1 cellular context compared by ENCODE assay signal in genomic region chr19:11142528-11143171, GRCh38.
TF ChIP-seq lines count a peak whose summit lies in the region.

No MANE protein-coding gene starts in this region.

TF ChIP-seq in HepG2, 621 proteins besides CTCF, POLR2A, EP300 and RAD21 (continued from another document):
- TF ChIP-seq ARID4A (CRISPR knock-in tag; IDR thresholded peaks at IDR 0.05; ENCODE audit: borderline replicate concordance): peak; percentile 39; the same call in 1 of the 2 replicates
- TF ChIP-seq HES4 (CRISPR knock-in tag; IDR thresholded peaks at IDR 0.05; ENCODE audit: borderline replicate concordance): peak; percentile 84; the same call in 1 of the 2 replicates
- no peak for TF ChIP-seq PCBP2 (optimal IDR thresholded peaks at IDR 0.05; ENCODE audit: low read depth, low read length, poor library complexity, severe bottlenecking)
- TF ChIP-seq ZNF292 (CRISPR knock-in tag; IDR thresholded peaks at IDR 0.05; ENCODE audit: borderline replicate concordance, low read depth): peak; percentile 40; the same call in 1 of the 2 replicates
- no peak for TF ChIP-seq GZF1 (CRISPR knock-in tag; IDR thresholded peaks at IDR 0.05)
- TF ChIP-seq REPIN1 (CRISPR knock-in tag; IDR thresholded peaks at IDR 0.05; ENCODE audit: borderline replicate concordance, low read depth): 0 out of 2 replicates have a peak, but pooled peaks have one; percentile 10
- no peak for TF ChIP-seq MBNL3 (CRISPR knock-in tag; conservative IDR thresholded peaks at IDR 0.05)
- TF ChIP-seq RARA (CRISPR knock-in tag; IDR thresholded peaks at IDR 0.05): peak; percentile 70
- no peak for TF ChIP-seq ZNF280D (CRISPR knock-in tag; IDR thresholded peaks at IDR 0.05)
- peak; percentile 81 for TF ChIP-seq JUNB (CRISPR knock-in tag; IDR thresholded peaks at IDR 0.05; ENCODE audit: borderline replicate concordance)
- no peak for TF ChIP-seq ZBTB20 (CRISPR knock-in tag; IDR thresholded peaks at IDR 0.05; ENCODE audit: borderline replicate concordance, low read depth)
- TF ChIP-seq ZC3H4 (CRISPR knock-in tag; IDR thresholded peaks at IDR 0.05; ENCODE audit: borderline replicate concordance): no peak
- peak; percentile 71; the same call in 1 of the 2 replicates for TF ChIP-seq ZNF501 (CRISPR knock-in tag; IDR thresholded peaks at IDR 0.05)
- TF ChIP-seq SALL1 (CRISPR knock-in tag; IDR thresholded peaks at IDR 0.05): peak; percentile 66
- TF ChIP-seq ZBTB42 (CRISPR knock-in tag; IDR thresholded peaks at IDR 0.05): no peak
- no peak for TF ChIP-seq ZBTB14 (CRISPR knock-in tag; IDR thresholded peaks at IDR 0.05)
- TF ChIP-seq ZNF572 (CRISPR knock-in tag; IDR thresholded peaks at IDR 0.05): 0 out of 2 replicates have a peak, but pooled peaks have one; percentile 31
- no peak for TF ChIP-seq TBX3 (IDR thresholded peaks at IDR 0.05; ENCODE audit: borderline replicate concordance)
TF ChIP-seq in HepG2: peak in this region for 147.
